1 cellular context compared by ENCODE assay signal in the genomic region with DNA sequence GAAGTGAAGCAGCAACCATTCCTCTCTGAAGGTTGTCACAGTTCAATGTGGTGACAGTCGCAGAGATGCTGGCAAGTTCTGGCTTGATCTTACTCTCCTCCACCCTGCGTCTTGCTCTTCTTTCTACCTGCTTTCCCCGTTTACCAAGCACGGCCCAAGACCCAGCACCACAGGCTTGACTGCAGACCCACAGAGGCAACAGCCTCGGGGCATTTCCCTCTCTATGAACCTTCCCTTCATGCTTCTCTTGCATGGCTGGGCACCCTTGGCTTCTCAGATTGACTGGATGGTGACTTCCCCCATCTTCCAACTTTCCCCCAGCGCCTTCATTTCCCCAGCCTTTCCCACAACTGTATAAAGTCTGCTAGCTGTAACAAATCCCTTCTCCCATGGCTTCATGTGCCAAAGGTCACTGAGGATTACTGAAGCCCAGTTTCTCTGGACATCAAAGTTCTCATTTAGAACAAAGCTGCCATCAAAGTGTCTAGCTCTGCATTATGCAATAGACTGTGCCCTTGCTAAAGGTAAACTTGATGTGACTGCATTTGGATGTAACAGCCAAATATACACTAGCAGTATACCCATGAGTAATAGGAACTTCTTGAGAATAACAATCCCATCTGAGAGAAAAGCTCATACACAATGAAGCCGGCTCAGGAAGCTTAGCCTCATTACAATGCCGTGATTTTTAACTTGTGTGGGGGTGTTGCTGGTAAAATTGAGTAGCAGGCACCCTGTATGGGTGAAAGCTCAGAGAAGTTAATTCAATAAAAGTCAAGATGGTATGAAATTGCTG.
TF ChIP-seq lines count a peak whose summit lies in the region.

No MANE protein-coding gene starts in this region.

TF ChIP-seq in HepG2, 621 proteins besides CTCF, POLR2A, EP300 and RAD21 (continued from another document and continues in another):
- TF ChIP-seq ZBTB3 (CRISPR knock-in tag; IDR thresholded peaks at IDR 0.05; ENCODE audit: borderline replicate concordance, low read depth) (0 out of 2 replicates have a peak, but pooled peaks have one; percentile 32), NCOA5 (CRISPR knock-in tag; IDR thresholded peaks at IDR 0.05) (no peak), ZSCAN29 (CRISPR knock-in tag; conservative IDR thresholded peaks at IDR 0.05) (peak; percentile 32; the same call in 1 of the 2 replicates), ZZZ3 (CRISPR knock-in tag; IDR thresholded peaks at IDR 0.05; ENCODE audit: borderline replicate concordance) (no peak), RFX1 (IDR thresholded peaks at IDR 0.05) (no peak), KDM6A (CRISPR knock-in tag; IDR thresholded peaks at IDR 0.05; ENCODE audit: low read depth) (peak; percentile 97), ARNT (IDR thresholded peaks at IDR 0.05) (no peak), TAF15 (IDR thresholded peaks at IDR 0.05; ENCODE audit: low read depth, low read length, poor library complexity, severe bottlenecking) (no peak), ATF7-NPFF (CRISPR knock-in tag; IDR thresholded peaks at IDR 0.05; ENCODE audit: low read depth) (peak; percentile 56; the same call in 1 of the 2 replicates), ARID4A (CRISPR knock-in tag; IDR thresholded peaks at IDR 0.05; ENCODE audit: borderline replicate concordance) (peak; percentile 6; the same call in 1 of the 2 replicates), GABPA (IDR thresholded peaks at IDR 0.05; ENCODE audit: low read depth, low read length) (no peak), GABPA (CRISPR knock-in tag; IDR thresholded peaks at IDR 0.05; ENCODE audit: low read depth) (peak; percentile 50; the same call in 1 of the 2 replicates), AKAP8 (CRISPR knock-in tag; IDR thresholded peaks at IDR 0.05) (no peak), RFXANK (CRISPR knock-in tag; IDR thresholded peaks at IDR 0.05) (no peak; the same call in 1 of the 2 replicates), ZNF431 (CRISPR knock-in tag; IDR thresholded peaks at IDR 0.05; ENCODE audit: borderline replicate concordance, low read depth) (no peak), TARDBP (CRISPR knock-in tag; IDR thresholded peaks at IDR 0.05) (peak; percentile 99), ZNF572 (CRISPR knock-in tag; IDR thresholded peaks at IDR 0.05) (no peak), PHF20 (CRISPR knock-in tag; IDR thresholded peaks at IDR 0.05) (no peak), HHEX (CRISPR knock-in tag; IDR thresholded peaks at IDR 0.05) (no peak; the same call in 1 of the 2 replicates), ETV5 (CRISPR knock-in tag; IDR thresholded peaks at IDR 0.05; ENCODE audit: borderline replicate concordance) (peak; percentile 84; the same call in 1 of the 2 replicates), MAZ (IDR thresholded peaks at IDR 0.05; ENCODE audit: borderline replicate concordance, low read depth, low read length) (no peak), MAZ (CRISPR knock-in tag; IDR thresholded peaks at IDR 0.05; ENCODE audit: low read depth) (0 out of 2 replicates have a peak, but pooled peaks have one; percentile 21), TSC22D2 (CRISPR knock-in tag; IDR thresholded peaks at IDR 0.05; ENCODE audit: borderline replicate concordance) (peak; percentile 84; the same call in 1 of the 2 replicates), HDAC6 (IDR thresholded peaks at IDR 0.05; ENCODE audit: low read depth, low read length) (no peak), ATF7 (IDR thresholded peaks at IDR 0.05) (peak; percentile 55; the same call in 1 of the 2 replicates), ATF7 (CRISPR knock-in tag; IDR thresholded peaks at IDR 0.05) (peak; percentile 59; the same call in 1 of the 2 replicates), FOXK2 (IDR thresholded peaks at IDR 0.05) (0 out of 2 replicates have a peak, but pooled peaks have one; percentile 7), ZNF724P (CRISPR knock-in tag; IDR thresholded peaks at IDR 0.05; ENCODE audit: borderline replicate concordance) (peak; percentile 66; the same call in 1 of the 2 replicates), ZNF17 (CRISPR knock-in tag; IDR thresholded peaks at IDR 0.05) (no peak), ZNF484 (CRISPR knock-in tag; IDR thresholded peaks at IDR 0.05; ENCODE audit: borderline replicate concordance, low read depth) (no peak), RBM22 (optimal IDR thresholded peaks at IDR 0.05; ENCODE audit: low read length) (no peak), TFDP2 (CRISPR knock-in tag; IDR thresholded peaks at IDR 0.05) (peak; percentile 22; the same call in 1 of the 2 replicates), ZNF33A (CRISPR knock-in tag; IDR thresholded peaks at IDR 0.05; ENCODE audit: borderline replicate concordance) (no peak; the same call in 1 of the 2 replicates), MLXIP (CRISPR knock-in tag; IDR thresholded peaks at IDR 0.05; ENCODE audit: borderline replicate concordance) (no peak), ZNF292 (CRISPR knock-in tag; IDR thresholded peaks at IDR 0.05; ENCODE audit: borderline replicate concordance, low read depth) (peak; percentile 92; the same call in 1 of the 2 replicates), TGIF2 (CRISPR knock-in tag; IDR thresholded peaks at IDR 0.05) (0 out of 2 replicates have a peak, but pooled peaks have one; percentile 51)
- TF ChIP-seq, protein P1, sequence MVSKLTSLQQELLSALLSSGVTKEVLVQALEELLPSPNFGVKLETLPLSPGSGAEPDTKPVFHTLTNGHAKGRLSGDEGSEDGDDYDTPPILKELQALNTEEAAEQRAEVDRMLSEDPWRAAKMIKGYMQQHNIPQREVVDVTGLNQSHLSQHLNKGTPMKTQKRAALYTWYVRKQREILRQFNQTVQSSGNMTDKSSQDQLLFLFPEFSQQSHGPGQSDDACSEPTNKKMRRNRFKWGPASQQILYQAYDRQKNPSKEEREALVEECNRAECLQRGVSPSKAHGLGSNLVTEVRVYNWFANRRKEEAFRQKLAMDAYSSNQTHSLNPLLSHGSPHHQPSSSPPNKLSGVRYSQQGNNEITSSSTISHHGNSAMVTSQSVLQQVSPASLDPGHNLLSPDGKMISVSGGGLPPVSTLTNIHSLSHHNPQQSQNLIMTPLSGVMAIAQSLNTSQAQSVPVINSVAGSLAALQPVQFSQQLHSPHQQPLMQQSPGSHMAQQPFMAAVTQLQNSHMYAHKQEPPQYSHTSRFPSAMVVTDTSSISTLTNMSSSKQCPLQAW (CRISPR knock-in tag; IDR thresholded peaks at IDR 0.05), result peak; percentile 89; the same call in 1 of the 2 replicates
- TF ChIP-seq, protein P2, sequence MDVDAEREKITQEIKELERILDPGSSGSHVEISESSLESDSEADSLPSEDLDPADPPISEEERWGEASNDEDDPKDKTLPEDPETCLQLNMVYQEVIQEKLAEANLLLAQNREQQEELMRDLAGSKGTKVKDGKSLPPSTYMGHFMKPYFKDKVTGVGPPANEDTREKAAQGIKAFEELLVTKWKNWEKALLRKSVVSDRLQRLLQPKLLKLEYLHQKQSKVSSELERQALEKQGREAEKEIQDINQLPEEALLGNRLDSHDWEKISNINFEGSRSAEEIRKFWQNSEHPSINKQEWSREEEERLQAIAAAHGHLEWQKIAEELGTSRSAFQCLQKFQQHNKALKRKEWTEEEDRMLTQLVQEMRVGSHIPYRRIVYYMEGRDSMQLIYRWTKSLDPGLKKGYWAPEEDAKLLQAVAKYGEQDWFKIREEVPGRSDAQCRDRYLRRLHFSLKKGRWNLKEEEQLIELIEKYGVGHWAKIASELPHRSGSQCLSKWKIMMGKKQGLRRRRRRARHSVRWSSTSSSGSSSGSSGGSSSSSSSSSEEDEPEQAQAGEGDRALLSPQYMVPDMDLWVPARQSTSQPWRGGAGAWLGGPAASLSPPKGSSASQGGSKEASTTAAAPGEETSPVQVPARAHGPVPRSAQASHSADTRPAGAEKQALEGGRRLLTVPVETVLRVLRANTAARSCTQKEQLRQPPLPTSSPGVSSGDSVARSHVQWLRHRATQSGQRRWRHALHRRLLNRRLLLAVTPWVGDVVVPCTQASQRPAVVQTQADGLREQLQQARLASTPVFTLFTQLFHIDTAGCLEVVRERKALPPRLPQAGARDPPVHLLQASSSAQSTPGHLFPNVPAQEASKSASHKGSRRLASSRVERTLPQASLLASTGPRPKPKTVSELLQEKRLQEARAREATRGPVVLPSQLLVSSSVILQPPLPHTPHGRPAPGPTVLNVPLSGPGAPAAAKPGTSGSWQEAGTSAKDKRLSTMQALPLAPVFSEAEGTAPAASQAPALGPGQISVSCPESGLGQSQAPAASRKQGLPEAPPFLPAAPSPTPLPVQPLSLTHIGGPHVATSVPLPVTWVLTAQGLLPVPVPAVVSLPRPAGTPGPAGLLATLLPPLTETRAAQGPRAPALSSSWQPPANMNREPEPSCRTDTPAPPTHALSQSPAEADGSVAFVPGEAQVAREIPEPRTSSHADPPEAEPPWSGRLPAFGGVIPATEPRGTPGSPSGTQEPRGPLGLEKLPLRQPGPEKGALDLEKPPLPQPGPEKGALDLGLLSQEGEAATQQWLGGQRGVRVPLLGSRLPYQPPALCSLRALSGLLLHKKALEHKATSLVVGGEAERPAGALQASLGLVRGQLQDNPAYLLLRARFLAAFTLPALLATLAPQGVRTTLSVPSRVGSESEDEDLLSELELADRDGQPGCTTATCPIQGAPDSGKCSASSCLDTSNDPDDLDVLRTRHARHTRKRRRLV (CRISPR knock-in tag; IDR thresholded peaks at IDR 0.05), result no peak
